ENCODE assay signal across 12 cellular contexts in the genomic region with DNA sequence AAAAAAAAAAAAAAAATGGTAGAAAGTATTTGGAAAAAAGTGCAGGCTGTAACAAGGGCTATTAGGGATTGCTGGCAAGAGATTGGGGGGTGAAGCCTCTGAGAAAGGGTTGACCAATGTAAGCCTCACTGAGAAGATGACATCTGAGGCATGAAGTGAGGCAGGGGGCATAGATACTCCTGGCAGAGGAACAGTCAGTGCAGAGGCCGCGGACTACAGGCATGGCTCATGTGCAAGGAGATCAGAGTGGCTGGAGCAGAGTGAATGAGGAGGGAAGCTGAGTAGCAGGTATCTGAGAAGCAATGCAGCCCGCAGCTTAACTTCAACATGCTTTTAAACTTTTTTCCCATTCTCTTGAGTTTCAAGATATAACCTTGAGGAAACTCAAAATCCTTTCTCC. TPM values are rescaled to one million over a fixed set of nuclear protein-coding genes. Genes with fewer than 3 reads are reported as not detected.
DNase-seq lines count a peak whose midpoint lies in the region; ATAC-seq and TF ChIP-seq lines count a peak whose summit lies in the region.
"Had no signal": no experiment of that assay in that cellular context is flagged by ENCODE, and none has a peak within 500 bp of the region (broad histone marks: within the 10 kb centered on the region; RNA-seq: fewer than 3 reads in every experiment).

No MANE protein-coding gene starts in this region.

- TF ChIP-seq CTCF in HFFc6 (IDR thresholded peaks at IDR 0.05): no peak

- peak overlapping the region; percentile 55 for H3K4me3 Mint-ChIP-seq in activated T-cell treated with anti-CD3 and anti-CD28 coated beads, Interleukin-2, amount 50 U/mL, for 4 hours
- H3K4me3 Mint-ChIP-seq in T-cell (peak overlapping the region; percentile 41 to 95 (median 86)), HFFc6 (no peak overlapping the region)
- H3K4me3 Mint-ChIP-seq in effector memory CD8-positive, alpha-beta T cell: peak overlapping the region; percentile 86
- peak overlapping the region; percentile 3 for H3K4me3 Mint-ChIP-seq in stimulated activated effector memory CD8-positive, alpha-beta T cell treated with anti-CD3 and anti-CD28 coated beads, Interleukin-12 subunit alpha, Interleukin-12 subunit beta, amount 100 ng/mL, for 72 hours

- no peaks in the 10 kb centered on the region for H3K27me3 Mint-ChIP-seq in activated T-cell treated with anti-CD3 and anti-CD28 coated beads, Interleukin-2, amount 50 U/mL, for 4 hours (ENCODE audit: low read depth)
- H3K27me3 Mint-ChIP-seq in T-cell (no peaks in the 10 kb centered on the region), HFFc6 (ENCODE audit: insufficient read depth) (peaks cover 6% of the 10 kb centered on the region)
- H3K27me3 Mint-ChIP-seq in effector memory CD8-positive, alpha-beta T cell: no peaks in the 10 kb centered on the region

- no peak for ATAC-seq in activated T-cell treated with anti-CD3 and anti-CD28 coated beads, Interleukin-2, amount 50 U/mL, for 4 hours
- ATAC-seq in T-cell (replicated peaks in 1 of 4): no peak
- no peak for ATAC-seq in effector memory CD8-positive, alpha-beta T cell (replicated peaks)
- ATAC-seq in stimulated activated effector memory CD8-positive, alpha-beta T cell treated with anti-CD3 and anti-CD28 coated beads, Interleukin-12 subunit alpha, Interleukin-12 subunit beta, amount 100 ng/mL, for 72 hours: no peak
- ATAC-seq: left lobe of liver had no signal

- H3K9me3 Mint-ChIP-seq in activated T-cell treated with anti-CD3 and anti-CD28 coated beads, Interleukin-2, amount 50 U/mL, for 4 hours: no peaks in the 10 kb centered on the region
- H3K9me3 Mint-ChIP-seq in T-cell: no peaks in the 10 kb centered on the region
- no peaks in the 10 kb centered on the region for H3K9me3 Mint-ChIP-seq in effector memory CD8-positive, alpha-beta T cell
- no peaks in the 10 kb centered on the region for H3K9me3 Mint-ChIP-seq in stimulated activated effector memory CD8-positive, alpha-beta T cell treated with anti-CD3 and anti-CD28 coated beads, Interleukin-12 subunit alpha, Interleukin-12 subunit beta, amount 100 ng/mL, for 72 hours
- H3K9me3 Mint-ChIP-seq in HFFc6: no peaks in the 10 kb centered on the region

- H3K27ac Mint-ChIP-seq in T-cell (peak overlapping the region; percentile 50 to 87), HFFc6 (no peak overlapping the region)
- peak overlapping the region; percentile 77 to 91 for H3K27ac Mint-ChIP-seq in effector memory CD8-positive, alpha-beta T cell
- peak overlapping the region; percentile 84 for H3K27ac Mint-ChIP-seq in stimulated activated effector memory CD8-positive, alpha-beta T cell treated with anti-CD3 and anti-CD28 coated beads, Interleukin-12 subunit alpha, Interleukin-12 subunit beta, amount 100 ng/mL, for 72 hours

- POLR2A ChIA-PET in T-cell (lab: Charles Lee): interaction anchor here in 1 of 2 donors (0.6 kb wide), 1 partner anchor 493 kb away, joined by 9 read pairs; a partner anchor contains a TSS

- CTCF ChIA-PET in T-cell (lab: Charles Lee): interaction anchor here (0.6 to 1.0 kb wide), 2 partner anchors 8 to 159 kb away, joined by 5 to 9 read pairs; no protein-coding TSS in a partner anchor

- DNase-seq in activated T-cell treated with anti-CD3 and anti-CD28 coated beads, Interleukin-2, amount 50 U/mL, for 4 hours: no peak
- no peak for DNase-seq in activated T-cell treated with anti-CD3 and anti-CD28 coated beads for 4 hours
- DNase-seq in T-cell: no peak
- DNase-seq in effector memory CD8-positive, alpha-beta T cell: no peak
- no peak for DNase-seq in stimulated activated effector memory CD8-positive, alpha-beta T cell treated with anti-CD3 and anti-CD28 coated beads, Interleukin-12 subunit alpha, Interleukin-12 subunit beta, amount 100 ng/mL, for 72 hours (ENCODE audit: low spot score in 2 of 2)
- DNase-seq in activated gamma-delta T cell treated with Interleukin-2 at 50 U/mL for 16 hours: no peak
- DNase-seq in DMS153 (lab: John Stamatoyannopoulos, UW): no peak
- DNase-seq in HFFc6: no peak
- DNase-seq: DMS 273 treated with DMSO at 0.1 percent for 48 hours; effector CD8-positive, alpha-beta T cell; stimulated activated CD4-positive, alpha-beta T cell treated with anti-CD3 and anti-CD28 coated beads, Interleukin-1b, Interleukin-23, amount 100 ng/mL, for 48 hours had no signal

- H3K4me1 Mint-ChIP-seq in activated T-cell treated with anti-CD3 and anti-CD28 coated beads, Interleukin-2, amount 50 U/mL, for 4 hours (ENCODE audit: low read depth): peaks cover 57% of the 10 kb centered on the region
- H3K4me1 Mint-ChIP-seq in T-cell: peaks cover 52 to 64% (median 54%) of the 10 kb centered on the region in 3 donors
- peaks cover 26 to 39% of the 10 kb centered on the region in 2 donors for H3K4me1 Mint-ChIP-seq in effector memory CD8-positive, alpha-beta T cell (ENCODE audit: low read depth in 2 of 2)
- H3K4me1 Mint-ChIP-seq in stimulated activated effector memory CD8-positive, alpha-beta T cell treated with anti-CD3 and anti-CD28 coated beads, Interleukin-12 subunit alpha, Interleukin-12 subunit beta, amount 100 ng/mL, for 72 hours: peaks cover 46% of the 10 kb centered on the region
- peaks cover 10% of the 10 kb centered on the region; the same call in 1 of the 2 replicates for H3K4me1 Mint-ChIP-seq in HFFc6 (ENCODE audit: low read depth)

- H3K36me3 Mint-ChIP-seq in activated T-cell treated with anti-CD3 and anti-CD28 coated beads, Interleukin-2, amount 50 U/mL, for 4 hours (ENCODE audit: insufficient read depth): no peaks in the 10 kb centered on the region
- H3K36me3 Mint-ChIP-seq in T-cell (peaks cover 1% of the 10 kb centered on the region), HFFc6 (ENCODE audit: low read depth) (no peaks in the 10 kb centered on the region)
- peaks cover 54% of the 10 kb centered on the region for H3K36me3 Mint-ChIP-seq in effector memory CD8-positive, alpha-beta T cell (ENCODE audit: insufficient read depth)
- H3K36me3 Mint-ChIP-seq in stimulated activated effector memory CD8-positive, alpha-beta T cell treated with anti-CD3 and anti-CD28 coated beads, Interleukin-12 subunit alpha, Interleukin-12 subunit beta, amount 100 ng/mL, for 72 hours: peaks cover 24% of the 10 kb centered on the region

RNA-seq across cellular contexts. Expression of a gene that starts 5.4 kb away (rescaled TPM):
- total RNA-seq in activated T-cell treated with anti-CD3 and anti-CD28 coated beads, Interleukin-2, amount 50 U/mL, for 4 hours: 1 to 10 TPM in 1 of 3 donors, under 1 TPM in 2; 0.79 to 1.2 (median 0.87) TPM
- 1 to 10 TPM in 4 of 5 donors, under 1 TPM in 1; 0.75 to 2.0 (median 1.5) TPM for total RNA-seq in T-cell
- total RNA-seq in HFFc6 (2021; fragmentation: NEBNext Ultra II Directional; extraction: Animal tissue kit (Norgen Biotek cat#: 25700)): under 1 TPM; 0.20 to 0.57 (median 0.29) TPM
